1 cellular context compared by ENCODE assay signal in the genomic region with DNA sequence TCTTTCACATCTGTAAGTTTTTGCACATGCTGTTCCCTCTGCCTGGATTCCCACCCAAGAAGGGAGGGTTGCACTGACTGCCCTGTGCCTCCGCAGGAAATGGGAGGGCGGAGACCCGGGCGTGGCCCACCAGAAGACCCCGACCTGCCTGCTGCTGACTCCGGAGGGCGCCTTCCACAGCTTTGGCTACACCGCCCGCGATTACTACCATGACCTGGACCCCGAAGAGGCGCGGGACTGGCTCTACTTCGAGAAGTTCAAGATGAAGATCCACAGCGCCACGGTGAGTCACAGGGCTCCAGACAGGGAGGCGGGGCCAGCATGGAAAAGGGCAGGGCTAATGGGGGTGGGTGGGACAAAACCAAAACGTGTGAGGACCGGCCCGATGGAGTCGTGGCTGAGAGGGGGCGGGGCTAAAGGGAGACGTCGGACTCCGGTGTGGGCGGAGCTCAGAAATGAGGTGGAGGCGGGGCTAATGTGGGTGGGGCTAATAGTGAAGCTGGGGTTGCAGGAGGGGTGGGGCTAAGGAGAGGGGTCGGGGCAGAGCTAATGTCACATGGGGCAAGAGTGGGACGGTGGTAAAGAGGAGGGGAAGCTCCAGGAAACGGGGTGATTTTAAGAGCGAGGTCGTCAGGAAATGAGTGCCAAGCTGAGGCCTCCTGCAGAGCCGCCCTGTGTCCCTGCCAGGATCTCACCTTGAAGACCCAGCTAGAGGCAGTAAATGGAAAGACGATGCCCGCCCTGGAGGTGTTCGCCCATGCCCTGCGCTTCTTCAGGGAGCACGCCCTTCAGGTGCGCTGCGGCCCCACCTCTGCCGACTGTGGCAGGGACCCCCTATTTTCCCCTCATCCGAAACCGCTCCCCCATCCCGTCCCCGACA.
A peak's percentile ranks its signal among the peaks of the same experiment; 100 is the strongest.
TF ChIP-seq lines count a peak whose summit lies in the region.

No MANE protein-coding gene starts in this region.

TF ChIP-seq in HEK293, 187 proteins besides CTCF, POLR2A, EP300 and RAD21 (continued from another document):
- TF ChIP-seq, protein P1, sequence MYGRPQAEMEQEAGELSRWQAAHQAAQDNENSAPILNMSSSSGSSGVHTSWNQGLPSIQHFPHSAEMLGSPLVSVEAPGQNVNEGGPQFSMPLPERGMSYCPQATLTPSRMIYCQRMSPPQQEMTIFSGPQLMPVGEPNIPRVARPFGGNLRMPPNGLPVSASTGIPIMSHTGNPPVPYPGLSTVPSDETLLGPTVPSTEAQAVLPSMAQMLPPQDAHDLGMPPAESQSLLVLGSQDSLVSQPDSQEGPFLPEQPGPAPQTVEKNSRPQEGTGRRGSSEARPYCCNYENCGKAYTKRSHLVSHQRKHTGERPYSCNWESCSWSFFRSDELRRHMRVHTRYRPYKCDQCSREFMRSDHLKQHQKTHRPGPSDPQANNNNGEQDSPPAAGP (tag by site-specific recombination; IDR thresholded peaks at IDR 0.05): 0 out of 2 replicates have a peak, but pooled peaks have one; percentile 32
- no peak for TF ChIP-seq ZBTB48 (tag by site-specific recombination; IDR thresholded peaks at IDR 0.05)
- peak; percentile 21; the same call in 1 of the 2 replicates for TF ChIP-seq EGR2 (tag by site-specific recombination; IDR thresholded peaks at IDR 0.05; ENCODE audit: low read depth)
- peak; percentile 74 for TF ChIP-seq SP3 (tag by site-specific recombination; IDR thresholded peaks at IDR 0.05)
- no peak for TF ChIP-seq ZNF366 (tag by site-specific recombination; conservative IDR thresholded peaks at IDR 0.05)
- TF ChIP-seq ZNF830 (tag by site-specific recombination; IDR thresholded peaks at IDR 0.05; ENCODE audit: low read depth): no peak
- TF ChIP-seq GLIS1 (tag by site-specific recombination; IDR thresholded peaks at IDR 0.05): peak; percentile 24; the same call in 1 of the 2 replicates
- no peak for TF ChIP-seq ZNF248 (tag by site-specific recombination; IDR thresholded peaks at IDR 0.05)
- TF ChIP-seq, protein P2, sequence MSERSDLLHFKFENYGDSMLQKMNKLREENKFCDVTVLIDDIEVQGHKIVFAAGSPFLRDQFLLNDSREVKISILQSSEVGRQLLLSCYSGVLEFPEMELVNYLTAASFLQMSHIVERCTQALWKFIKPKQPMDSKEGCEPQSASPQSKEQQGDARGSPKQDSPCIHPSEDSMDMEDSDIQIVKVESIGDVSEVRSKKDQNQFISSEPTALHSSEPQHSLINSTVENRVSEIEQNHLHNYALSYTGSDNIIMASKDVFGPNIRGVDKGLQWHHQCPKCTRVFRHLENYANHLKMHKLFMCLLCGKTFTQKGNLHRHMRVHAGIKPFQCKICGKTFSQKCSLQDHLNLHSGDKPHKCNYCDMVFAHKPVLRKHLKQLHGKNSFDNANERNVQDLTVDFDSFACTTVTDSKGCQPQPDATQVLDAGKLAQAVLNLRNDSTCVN (tag by site-specific recombination; optimal IDR thresholded peaks at IDR 0.05): no peak
- TF ChIP-seq, protein P3, sequence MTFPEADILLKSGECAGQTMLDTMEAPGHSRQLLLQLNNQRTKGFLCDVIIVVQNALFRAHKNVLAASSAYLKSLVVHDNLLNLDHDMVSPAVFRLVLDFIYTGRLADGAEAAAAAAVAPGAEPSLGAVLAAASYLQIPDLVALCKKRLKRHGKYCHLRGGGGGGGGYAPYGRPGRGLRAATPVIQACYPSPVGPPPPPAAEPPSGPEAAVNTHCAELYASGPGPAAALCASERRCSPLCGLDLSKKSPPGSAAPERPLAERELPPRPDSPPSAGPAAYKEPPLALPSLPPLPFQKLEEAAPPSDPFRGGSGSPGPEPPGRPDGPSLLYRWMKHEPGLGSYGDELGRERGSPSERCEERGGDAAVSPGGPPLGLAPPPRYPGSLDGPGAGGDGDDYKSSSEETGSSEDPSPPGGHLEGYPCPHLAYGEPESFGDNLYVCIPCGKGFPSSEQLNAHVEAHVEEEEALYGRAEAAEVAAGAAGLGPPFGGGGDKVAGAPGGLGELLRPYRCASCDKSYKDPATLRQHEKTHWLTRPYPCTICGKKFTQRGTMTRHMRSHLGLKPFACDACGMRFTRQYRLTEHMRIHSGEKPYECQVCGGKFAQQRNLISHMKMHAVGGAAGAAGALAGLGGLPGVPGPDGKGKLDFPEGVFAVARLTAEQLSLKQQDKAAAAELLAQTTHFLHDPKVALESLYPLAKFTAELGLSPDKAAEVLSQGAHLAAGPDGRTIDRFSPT (tag by site-specific recombination; IDR thresholded peaks at IDR 0.05): no peak
- TF ChIP-seq KLF9 (tag by site-specific recombination; IDR thresholded peaks at IDR 0.05; ENCODE audit: low read depth): peak; percentile 33; the same call in 1 of the 2 replicates
- TF ChIP-seq ZNF133 (tag by site-specific recombination; IDR thresholded peaks at IDR 0.05): no peak
- no peak for TF ChIP-seq ZNF555 (tag by site-specific recombination; conservative IDR thresholded peaks at IDR 0.05)
- no peak for TF ChIP-seq ZFP3 (tag by site-specific recombination; IDR thresholded peaks at IDR 0.05; ENCODE audit: low read depth)
- no peak for TF ChIP-seq OSR2 (tag by site-specific recombination; IDR thresholded peaks at IDR 0.05)
- no peak for TF ChIP-seq ZNF768 (tag by site-specific recombination; IDR thresholded peaks at IDR 0.05)
